In the genomic region with DNA sequence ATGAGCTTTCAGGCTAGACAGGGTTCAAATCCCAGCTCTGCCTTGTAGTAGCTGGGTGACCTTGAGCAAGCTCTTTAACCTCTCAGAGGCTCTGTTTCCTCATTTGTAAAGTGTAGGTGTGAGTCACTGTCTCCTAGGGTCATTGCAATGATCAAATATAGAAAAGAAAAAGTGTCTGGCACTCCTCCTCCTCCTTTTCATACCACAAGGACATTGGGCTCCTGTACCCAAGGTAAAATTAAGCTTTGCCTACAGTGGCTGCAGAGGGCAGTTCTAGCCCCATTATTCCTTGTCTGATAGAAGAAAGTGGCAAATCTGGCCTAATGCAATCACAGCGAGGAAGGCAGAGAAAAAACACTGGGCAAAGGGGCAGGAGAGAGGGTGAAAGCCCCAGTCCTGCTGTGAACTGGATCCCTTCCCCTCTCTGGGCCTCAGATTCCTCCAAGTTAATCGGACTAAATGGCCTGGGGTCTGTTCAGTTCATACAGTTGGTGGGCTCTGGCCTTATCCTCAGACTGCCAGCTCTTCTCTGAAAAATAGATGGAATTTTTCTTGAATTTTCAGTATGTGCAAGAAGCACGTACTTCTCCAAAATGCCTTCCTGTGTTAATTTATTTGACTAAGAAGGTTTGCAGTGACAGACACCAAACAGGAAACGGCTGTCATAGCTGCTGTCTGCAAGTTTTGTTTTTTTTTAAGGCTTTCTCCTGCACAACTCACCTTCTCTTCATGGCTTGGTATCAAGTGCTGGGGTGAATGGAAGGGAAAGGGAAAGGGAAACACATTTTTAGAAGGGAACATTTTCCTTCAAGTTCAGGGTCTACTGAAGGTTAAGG, we compare ENCODE assay signal across 9 cellular contexts. TPM values are rescaled to one million over a fixed set of nuclear protein-coding genes. Genes with fewer than 3 reads are reported as not detected.
DNase-seq lines count a peak whose midpoint lies in the region; ATAC-seq, FAIRE-seq and TF ChIP-seq lines count a peak whose summit lies in the region.
"Had no signal": no experiment of that assay in that cellular context is flagged by ENCODE, and none has a peak within 500 bp of the region (broad histone marks: within the 10 kb centered on the region; RNA-seq: fewer than 3 reads in every experiment).

No MANE protein-coding gene starts in this region.

- 2% methylated on average over 4 of the region's 4 CpGs for WGBS in GM12878 (ENCODE audit: insufficient coverage, insufficient replicate concordance, low lambda C conversion rate, missing lambda C conversion rate)
- WGBS in mesendoderm (ENCODE audit: extremely low coverage, insufficient coverage, low lambda C conversion rate), result no CpG with 5 or more reads among the region's 4 CpGs

- intact Hi-C loops in GM12878 (cut with micrococcal nuclease; ENCODE audit: unreplicated experiment), result no loop called here

- CTCF ChIA-PET in GM12878 (lab: Yijun Ruan, JAX), result interaction anchor here (0.8 to 3.3 kb wide), 3 partner anchors 27 to 33 kb away, joined by 4 to 16 read pairs (median 4); no protein-coding TSS in a partner anchor

- H2BK120ac ChIP-seq in mesendoderm (ENCODE audit: low read depth, low read length), result no peak overlapping the region

- no peak overlapping the region for H4K8ac ChIP-seq in mesendoderm (ENCODE audit: low read depth, low read length)

- TF ChIP-seq POLR2A in GM12878 (IDR thresholded peaks at IDR 0.05; ENCODE audit: low read depth, low read length) (no peak), erythroblast (IDR thresholded peaks at IDR 0.05; ENCODE audit: low read length) (no peak)

- peak; percentile 13 for FAIRE-seq in GM12878 (lab: Jason Lieb, UNC)

- H3K9me3 ChIP-seq in GM12878 (replicated peaks; ENCODE audit: control insufficient read depth, insufficient read depth, low read length), result no peaks in the 10 kb centered on the region; the same call in 2 of the 3 replicates

- no peak overlapping the region for H3K4ac ChIP-seq in mesendoderm (ENCODE audit: low read depth, low read length)

- H3K56ac ChIP-seq in mesendoderm (ENCODE audit: low read length), result no peak overlapping the region

- no peak overlapping the region for H4K5ac ChIP-seq in mesendoderm (ENCODE audit: low read length)

- H3K27ac ChIP-seq in GM12878 (ENCODE audit: control insufficient read depth, insufficient read depth) (peak overlapping the region; percentile 53), mesendoderm (ENCODE audit: low read depth, low read length) (no peak overlapping the region), coronary artery (peak overlapping the region in 1 of 2 donors; percentile 8)

- H2BK5ac ChIP-seq in mesendoderm (ENCODE audit: low read length), result no peak overlapping the region

- no peak overlapping the region for H2BK15ac ChIP-seq in mesendoderm (replicated peaks; ENCODE audit: low read depth)

- H3K4me3 ChIP-seq in GM12878 (peak overlapping the region; percentile 5; the same call in 1 of the 2 replicates), mesendoderm (ENCODE audit: low read length) (no peak overlapping the region), coronary artery (no peak overlapping the region)

- no peak overlapping the region for H2AK5ac ChIP-seq in mesendoderm (ENCODE audit: low read length)

- H3K79me2 ChIP-seq in GM12878 (ENCODE audit: control insufficient read depth, insufficient read depth, low read length) (no peaks in the 10 kb centered on the region), mesendoderm (ENCODE audit: control insufficient read depth, insufficient read depth, low read length) (no peaks in the 10 kb centered on the region)

- H3K18ac ChIP-seq in mesendoderm (ENCODE audit: low read length), result no peak overlapping the region

- H3K9ac ChIP-seq in GM12878 (ENCODE audit: control insufficient read depth, insufficient read depth, low read length), result peak overlapping the region; percentile 48; the same call in 1 of the 2 replicates
- H3K9ac ChIP-seq in mesendoderm (ENCODE audit: low read length), result no peak overlapping the region

- no peak for TF ChIP-seq CTCF in GM12878 (IDR thresholded peaks at IDR 0.05 in 2 of 3, conservative IDR thresholded peaks at IDR 0.05 in 1 of 3; ENCODE audit: control insufficient read depth in 2 of 3, extremely low read depth in 1 of 3, insufficient read depth in 1 of 3, low read depth in 3 of 3, low read length in 3 of 3)
- TF ChIP-seq CTCF in coronary artery (IDR thresholded peaks at IDR 0.05), result no peak

- H3K27me3 ChIP-seq in GM12878 (replicated peaks in 1 of 2; ENCODE audit: control insufficient read depth in 2 of 2, insufficient read depth in 2 of 2, low read length in 1 of 2), result no peaks in the 10 kb centered on the region; a peak in 1 of 4 replicates
- no peaks in the 10 kb centered on the region for H3K27me3 ChIP-seq in mesendoderm (ENCODE audit: insufficient read depth, low read length, poor library complexity)

- H3K79me1 ChIP-seq in mesendoderm (ENCODE audit: low read length), result no peaks in the 10 kb centered on the region

- BruUV-seq in GM12878 (replicated peaks; lab: Mats Ljungman, UMichigan), result no TSS peak

- H2AFZ ChIP-seq in GM12878 (ENCODE audit: control insufficient read depth, low read depth, low read length), result peak overlapping the region; percentile 82

- RAD21 ChIA-PET in GM12878 (lab: Charles Lee; ENCODE audit: unreplicated experiment), result interaction anchor here (0.6 to 1.7 kb wide), 7 partner anchors 10 to 160 kb away, joined by 3 to 10 read pairs (median 4); partner anchors contain the start of gene RGCC

- SMC1A ChIA-PET in GM12878 (lab: Charles Lee; ENCODE audit: uncharacterized antibody, unreplicated experiment), result interaction anchor here (1.4 to 2.3 kb wide), 6 partner anchors 22 to 425 kb away, joined by 3 to 12 read pairs (median 5); no protein-coding TSS in a partner anchor

- H3K23ac ChIP-seq in mesendoderm (ENCODE audit: low read length), result no peak overlapping the region

- peak; percentile 77 for DNase-seq in CD1c-positive myeloid dendritic cell (ENCODE audit: extremely low spot score)
- peak; percentile 11 for DNase-seq in HT1080 (ENCODE audit: low read depth)
- no peak for DNase-seq in GM12878 (ENCODE audit: low read depth, low spot score)
- no peak for DNase-seq in mesendoderm
- no peak for DNase-seq in coronary artery (ENCODE audit: low spot score)
- DNase-seq in hepatic stellate cell (ENCODE audit: low spot score), result no peak
- DNase-seq in erythroblast (lab: John Stamatoyannopoulos, UW), result no peak
- DNase-seq: NCI-H1930 had no signal

- H3K36me3 ChIP-seq in GM12878 (ENCODE audit: control insufficient read depth in 2 of 2, insufficient read depth in 2 of 2, low read length in 1 of 2) (no peaks in the 10 kb centered on the region), mesendoderm (ENCODE audit: control insufficient read depth, insufficient read depth, low read length) (no peaks in the 10 kb centered on the region)

- peak; percentile 32 to 39; a peak in 1 of 4 replicates for TF ChIP-seq EP300 in GM12878 (IDR thresholded peaks at IDR 0.05; ENCODE audit: borderline replicate concordance in 1 of 2, control insufficient read depth in 1 of 2, low read depth in 2 of 2, low read length in 2 of 2)

- in situ Hi-C loops in GM12878 (cut with MboI), result no loop called here

- ATAC-seq in GM19395 (IDR thresholded peaks at IDR 0.05; ENCODE audit: unreplicated experiment), result peak; percentile 51
- peak; percentile 76 for ATAC-seq in GM12878

- H4K20me1 ChIP-seq in GM12878 (ENCODE audit: control insufficient read depth, insufficient read depth), result no peaks in the 10 kb centered on the region

- TF ChIP-seq RAD21 in GM12878 (IDR thresholded peaks at IDR 0.05; ENCODE audit: insufficient read depth, low read depth, low read length), result no peak

- H3K4me1 ChIP-seq in GM12878 (ENCODE audit: control insufficient read depth, insufficient read depth, low read length) (peaks cover 30% of the 10 kb centered on the region), mesendoderm (ENCODE audit: control insufficient read depth, low read depth, low read length) (no peaks in the 10 kb centered on the region)

- POLR2A ChIA-PET in GM12878 (lab: Charles Lee), result interaction anchor here (1.0 to 1.3 kb wide), 3 partner anchors 21 to 33 kb away, joined by 3 to 4 read pairs (median 3); no protein-coding TSS in a partner anchor

- peak overlapping the region; percentile 36 for H3K4me2 ChIP-seq in GM12878 (ENCODE audit: control insufficient read depth, insufficient read depth)
- H3K4me2 ChIP-seq in mesendoderm (ENCODE audit: low read length), result no peak overlapping the region

TF ChIP-seq in GM12878, 131 proteins besides CTCF, POLR2A, EP300 and RAD21 (continues in another document):
- TF ChIP-seq FOS (IDR thresholded peaks at IDR 0.05; ENCODE audit: borderline replicate concordance, extremely low read depth, insufficient read length), result no peak
- no peak for TF ChIP-seq ZSCAN29 (IDR thresholded peaks at IDR 0.05)
- TF ChIP-seq MTA2 (IDR thresholded peaks at IDR 0.05; ENCODE audit: low read depth), result 0 out of 2 replicates have a peak, but pooled peaks have one; percentile 29

RNA-seq across cellular contexts. Expression of gene RGCC, which starts 35.3 kb away (rescaled TPM):
- 0.10 and 0.42 TPM in 2 replicates for total RNA-seq in HT1080 (2014; rRNA removed; shearing (Covaris generic))
- 1.8 TPM in 2 replicates for polyA plus RNA-seq in HT1080 (2015; cell fraction: cytosol; rRNA removed)
- polyA plus RNA-seq in HT1080 (2015; cell fraction: nucleus; rRNA removed), result 0.68 TPM in 1 of 2 replicates, not detected in the other
- not detected in 2 replicates for total RNA-seq in GM12878 (2013; cell fraction: nucleolus; rRNA removed)
- 14.6 and 19.4 TPM in 2 replicates for total RNA-seq in GM12878 (2014; rRNA removed)
- 10.0 and 11.6 TPM in 2 replicates for total RNA-seq in GM12878 (2014; rRNA removed; fragmentation: Illumina TruSeq; extraction: Trizol)
- 10.0 and 10.5 TPM in 2 replicates for total RNA-seq in GM12878 (2021)
- polyA plus RNA-seq in GM12878 (2011; ENCODE audit: low read depth), result 4.5 TPM
- 0.36 and 0.41 TPM in 2 replicates for polyA plus RNA-seq in GM12878 (2011; rRNA removed)
- 0.39 and 0.42 TPM in 2 replicates for polyA plus RNA-seq in GM12878 (2011; cell fraction: cytosol; rRNA removed)
- polyA plus RNA-seq in GM12878 (2011; cell fraction: nucleus; rRNA removed), result 0.12 and 0.54 TPM in 2 replicates
- 6.6 and 11.5 TPM in 2 replicates for polyA plus RNA-seq in GM12878 (2012)
- 8.2 and 9.6 TPM in 2 replicates for polyA plus RNA-seq in GM12878 (2014; fragmentation: Illumina TruSeq; extraction: Trizol)
- 1 to 10 TPM; 6.2 to 9.8 TPM for polyA plus RNA-seq in GM12878 (2014; fragmentation: Nextera tagmentation; extraction: Ambion mirVana)
- polyA plus RNA-seq in GM12878 (2014; rRNA removed), result 16.8 and 18.1 TPM in 2 replicates
- 10 to 100 TPM in 1 of 2 experiments, 1 to 10 TPM in 1; 5.6 to 11.9 TPM for polyA plus RNA-seq in GM12878 (2016; fragmentation: Nextera tagmentation; extraction: Ambion mirVana)
- not detected in 2 replicates for polyA minus RNA-seq in GM12878 (2011; rRNA and poly(A)+ RNA removed)
- polyA minus RNA-seq in GM12878 (2011; cell fraction: cytosol; rRNA and poly(A)+ RNA removed), result not detected in 2 replicates
- polyA minus RNA-seq in GM12878 (2011; cell fraction: nucleus; rRNA and poly(A)+ RNA removed), result not detected in 2 replicates
- 0.18 TPM for polyA plus RNA-seq in mesendoderm (2013, experiment 1 of 2)
- polyA plus RNA-seq in mesendoderm (2013, experiment 2 of 2), result 0.20 TPM

Comparison
In these comparisons a context has a peak if more than half of its experiments do, and no peak if none do; other contexts are left out.
1. DNase-seq: peak in CD1c-positive myeloid dendritic cell (single experiment) and HT1080 (single experiment); none in GM12878 (single experiment), mesendoderm (single experiment), coronary artery (single experiment), hepatic stellate cell (single experiment) and erythroblast (0 of 2).